Comparison of ENCODE assay signal across 27 cellular contexts in genomic region chr10:29048506-29048905, GRCh38.
"Had no signal": no experiment of that assay in that cellular context is flagged by ENCODE, and none has a peak within 500 bp of the region (broad histone marks: within the 10 kb centered on the region; RNA-seq: fewer than 3 reads in every experiment).

No MANE protein-coding gene starts in this region.

- H3K9me3 ChIP-seq: stomach, suprapubic skin, testis, thoracic aorta, thyroid gland, tibial artery, tibial nerve, transverse colon, upper lobe of left lung, upper lobe of right lung, uterus, vagina had no signal

- H3K27ac Mint-ChIP-seq: stimulated activated effector memory CD8-positive, alpha-beta T cell treated with anti-CD3 and anti-CD28 coated beads, Interleukin-12 subunit alpha, Interleukin-12 subunit beta, amount 100 ng/mL, for 72 hours; stimulated activated memory B cell treated with anti-CD40 and anti-IgM and Interleukin-4, amounts not matched to agents 10 μg/mL and 1 μg/mL and 100 μg/mL, for 72 hours; stimulated activated naive B cell treated with anti-CD40 and anti-IgM and Interleukin-4, amounts not matched to agents 10 μg/mL and 1 μg/mL and 100 μg/mL, for 72 hours; stimulated activated naive CD8-positive, alpha-beta T cell treated with anti-CD3 and anti-CD28 coated beads, Interleukin-15, amount 100 ng/mL, for 72 hours; stimulated activated naive CD8-positive, alpha-beta T cell treated with anti-CD3 and anti-CD28 coated beads, Interleukin-15, Interleukin-2, amounts not matched to agents 100 ng/mL and 50 ng/mL, for 24 hours; type B pancreatic cell had no signal

- ATAC-seq: stimulated activated effector memory CD8-positive, alpha-beta T cell treated with anti-CD3 and anti-CD28 coated beads, Interleukin-12 subunit alpha, Interleukin-12 subunit beta, amount 100 ng/mL, for 72 hours; stimulated activated memory B cell treated with anti-CD40 and anti-IgM and Interleukin-4, amounts not matched to agents 10 μg/mL and 1 μg/mL and 100 μg/mL, for 72 hours; stimulated activated naive B cell treated with anti-CD40 and anti-IgM and Interleukin-4, amounts not matched to agents 10 μg/mL and 1 μg/mL and 100 μg/mL, for 72 hours; stimulated activated naive CD8-positive, alpha-beta T cell treated with anti-CD3 and anti-CD28 coated beads, Interleukin-15, amount 100 ng/mL, for 72 hours; stimulated activated naive CD8-positive, alpha-beta T cell treated with anti-CD3 and anti-CD28 coated beads, Interleukin-15, Interleukin-2, amounts not matched to agents 100 U/mL and 50 U/mL, for 24 hours; upper lobe of right lung had no signal

- H3K27me3 Mint-ChIP-seq: stimulated activated memory B cell treated with anti-CD40 and anti-IgM and Interleukin-4, amounts not matched to agents 10 μg/mL and 1 μg/mL and 100 μg/mL, for 72 hours; stimulated activated naive B cell treated with anti-CD40 and anti-IgM and Interleukin-4, amounts not matched to agents 10 μg/mL and 1 μg/mL and 100 μg/mL, for 72 hours; stimulated activated naive CD8-positive, alpha-beta T cell treated with anti-CD3 and anti-CD28 coated beads, Interleukin-15, amount 100 ng/mL, for 72 hours had no signal

- H3K4me3 ChIP-seq: stomach, suprapubic skin, testis, thoracic aorta, thyroid gland, tibial artery, tibial nerve, transverse colon, upper lobe of left lung, upper lobe of right lung, uterus, vagina had no signal

- H3K4me1 ChIP-seq: stomach, suprapubic skin, testis, thyroid gland, tibial artery, tibial nerve, transverse colon, upper lobe of left lung, upper lobe of right lung, uterus, vagina had no signal

- H3K36me3 Mint-ChIP-seq: stimulated activated effector memory CD8-positive, alpha-beta T cell treated with anti-CD3 and anti-CD28 coated beads, Interleukin-12 subunit alpha, Interleukin-12 subunit beta, amount 100 ng/mL, for 72 hours; stimulated activated memory B cell treated with anti-CD40 and anti-IgM and Interleukin-4, amounts not matched to agents 10 μg/mL and 1 μg/mL and 100 μg/mL, for 72 hours; stimulated activated naive B cell treated with anti-CD40 and anti-IgM and Interleukin-4, amounts not matched to agents 10 μg/mL and 1 μg/mL and 100 μg/mL, for 72 hours; type B pancreatic cell had no signal

- H3K4me1 Mint-ChIP-seq: stimulated activated effector memory CD8-positive, alpha-beta T cell treated with anti-CD3 and anti-CD28 coated beads, Interleukin-12 subunit alpha, Interleukin-12 subunit beta, amount 100 ng/mL, for 72 hours; stimulated activated memory B cell treated with anti-CD40 and anti-IgM and Interleukin-4, amounts not matched to agents 10 μg/mL and 1 μg/mL and 100 μg/mL, for 72 hours; stimulated activated naive B cell treated with anti-CD40 and anti-IgM and Interleukin-4, amounts not matched to agents 10 μg/mL and 1 μg/mL and 100 μg/mL, for 72 hours; stimulated activated naive CD8-positive, alpha-beta T cell treated with anti-CD3 and anti-CD28 coated beads, Interleukin-15, amount 100 ng/mL, for 72 hours had no signal

- DNase-seq: stimulated activated CD4-positive, alpha-beta T cell treated with anti-CD3 and anti-CD28 coated beads, Interleukin-2, amount 100 ng/mL, for 48 hours; stimulated activated CD4-positive, alpha-beta T cell treated with anti-CD3 and anti-CD28 coated beads, Interleukin-4, amount 100 ng/mL, for 1 hour; stimulated activated CD4-positive, alpha-beta T cell treated with anti-CD3 and anti-CD28 coated beads, Interleukin-4, amount 100 ng/mL, for 24 hours; stimulated activated CD4-positive, alpha-beta T cell treated with anti-CD3 and anti-CD28 coated beads, Interleukin-4, amount 100 ng/mL, for 4 hours; stimulated activated CD8-positive, alpha-beta memory T cell treated with anti-CD3 and anti-CD28 coated beads, Interleukin-4, amount 100 ng/mL, for 48 hours; stimulated activated naive B cell treated with anti-CD40 and anti-IgM and Interleukin-4, amounts not matched to agents 10 μg/mL and 1 μg/mL and 100 μg/mL, for 72 hours; stimulated activated naive CD4-positive, alpha-beta T cell; stimulated activated naive CD4-positive, alpha-beta T cell treated with Interleukin-2 at 50 U/mL for 16 hours; stimulated activated naive CD8-positive, alpha-beta T cell treated with anti-CD3 and anti-CD28 coated beads, Interleukin-15, amount 100 ng/mL, for 72 hours; stimulated activated naive CD8-positive, alpha-beta T cell treated with anti-CD3 and anti-CD28 coated beads, Interleukin-15, Interleukin-2, amounts not matched to agents 100 U/mL and 50 U/mL, for 24 hours; stomach; substantia nigra; testis; thyroid gland; tibial artery; transverse colon; upper lobe of left lung; upper lobe of right lung; uterus had no signal

- H3K27ac ChIP-seq: stomach, suprapubic skin, testis, thoracic aorta, thyroid gland, tibial artery, tibial nerve, transverse colon, upper lobe of left lung, upper lobe of right lung, uterus, vagina had no signal

- H3K4me3 Mint-ChIP-seq: stimulated activated effector memory CD8-positive, alpha-beta T cell treated with anti-CD3 and anti-CD28 coated beads, Interleukin-12 subunit alpha, Interleukin-12 subunit beta, amount 100 ng/mL, for 72 hours; stimulated activated memory B cell treated with anti-CD40 and anti-IgM and Interleukin-4, amounts not matched to agents 10 μg/mL and 1 μg/mL and 100 μg/mL, for 72 hours; stimulated activated naive B cell treated with anti-CD40 and anti-IgM and Interleukin-4, amounts not matched to agents 10 μg/mL and 1 μg/mL and 100 μg/mL, for 72 hours; stimulated activated naive CD8-positive, alpha-beta T cell treated with anti-CD3 and anti-CD28 coated beads, Interleukin-15, amount 100 ng/mL, for 72 hours; stimulated activated naive CD8-positive, alpha-beta T cell treated with anti-CD3 and anti-CD28 coated beads, Interleukin-15, Interleukin-2, amounts not matched to agents 100 ng/mL and 50 ng/mL, for 24 hours; type B pancreatic cell had no signal

- H3K27me3 ChIP-seq: stomach, testis, thyroid gland, tibial artery, tibial nerve, transverse colon, upper lobe of left lung, upper lobe of right lung, uterus, vagina had no signal

- H3K36me3 ChIP-seq: stomach, suprapubic skin, thoracic aorta, thyroid gland, tibial artery, tibial nerve, transverse colon, upper lobe of left lung, upper lobe of right lung, uterus, vagina had no signal

- H3K9me3 Mint-ChIP-seq: stimulated activated effector memory CD8-positive, alpha-beta T cell treated with anti-CD3 and anti-CD28 coated beads, Interleukin-12 subunit alpha, Interleukin-12 subunit beta, amount 100 ng/mL, for 72 hours; stimulated activated memory B cell treated with anti-CD40 and anti-IgM and Interleukin-4, amounts not matched to agents 10 μg/mL and 1 μg/mL and 100 μg/mL, for 72 hours; stimulated activated naive B cell treated with anti-CD40 and anti-IgM and Interleukin-4, amounts not matched to agents 10 μg/mL and 1 μg/mL and 100 μg/mL, for 72 hours; stimulated activated naive CD8-positive, alpha-beta T cell treated with anti-CD3 and anti-CD28 coated beads, Interleukin-15, amount 100 ng/mL, for 72 hours; stimulated activated naive CD8-positive, alpha-beta T cell treated with anti-CD3 and anti-CD28 coated beads, Interleukin-15, Interleukin-2, amounts not matched to agents 100 ng/mL and 50 ng/mL, for 24 hours had no signal
